In genomic region chr10:82396886-82397285, GRCh38 we compare ENCODE assay signal across 11 cellular contexts.
DNase-seq lines count a peak whose midpoint lies in the region; TF ChIP-seq lines count a peak whose summit lies in the region.
"Had no signal": no experiment of that assay in that cellular context is flagged by ENCODE, and none has a peak within 500 bp of the region (broad histone marks: within the 10 kb centered on the region; RNA-seq: fewer than 3 reads in every experiment).

No MANE protein-coding gene starts in this region.

- H3K36me3 ChIP-seq in BLaER1 treated with 17β-estradiol and CSF1 and Interleukin-3, amounts not matched to agents 10 nM and 100 nM: peaks cover 0 to 5% (median 0%) of the 10 kb centered on the region in 11 experiments; a peak in 1 of 22 replicates
- no peaks in the 10 kb centered on the region for H3K36me3 ChIP-seq in OCI-LY1 (ENCODE audit: insufficient read depth, low read length)
- no peaks in the 10 kb centered on the region for H3K36me3 ChIP-seq in mesendoderm (ENCODE audit: control insufficient read depth, insufficient read depth, low read length)
- H3K36me3 ChIP-seq in trophoblast cell (ENCODE audit: control insufficient read depth in 1 of 2, insufficient read depth in 2 of 2, low read length in 2 of 2): no peaks in the 10 kb centered on the region

- no peaks in the 10 kb centered on the region for H3F3A ChIP-seq in OCI-LY1 (ENCODE audit: insufficient read depth, low read length)

- H2AFZ ChIP-seq in OCI-LY1 (ENCODE audit: low read length) (no peak overlapping the region), trophoblast cell (ENCODE audit: insufficient read depth, low read length, poor library complexity) (no peak overlapping the region)

- H4K20me1 ChIP-seq in BLaER1 treated with 17β-estradiol and CSF1 and Interleukin-3, amounts not matched to agents 10 nM and 100 nM: no peaks in the 10 kb centered on the region
- H4K20me1 ChIP-seq in OCI-LY1 (ENCODE audit: insufficient read depth, low read length): no peaks in the 10 kb centered on the region

- no peak for TF ChIP-seq CTCF in OCI-LY1 (IDR thresholded peaks at IDR 0.05; ENCODE audit: low read length)

- no peak overlapping the region for H2BK120ac ChIP-seq in mesendoderm (ENCODE audit: low read depth, low read length)
- H2BK120ac ChIP-seq in trophoblast cell (ENCODE audit: insufficient read depth, low read length, poor library complexity): no peak overlapping the region

- H3K4ac ChIP-seq in mesendoderm (ENCODE audit: low read depth, low read length) (no peak overlapping the region), trophoblast cell (ENCODE audit: low read depth, low read length) (no peak overlapping the region)

- H3K18ac ChIP-seq in mesendoderm (ENCODE audit: low read length): no peak overlapping the region
- no peak overlapping the region for H3K18ac ChIP-seq in trophoblast cell (ENCODE audit: low read length)

- H3K9me3 ChIP-seq in BLaER1 treated with 17β-estradiol and CSF1 and Interleukin-3, amounts not matched to agents 10 nM and 100 nM (replicated peaks in 1 of 11): peaks cover 0 to 17% (median 8%) of the 10 kb centered on the region in 11 experiments; a peak in 6 of 22 replicates
- H3K9me3 ChIP-seq in OCI-LY1 (ENCODE audit: low read length): no peaks in the 10 kb centered on the region
- no peaks in the 10 kb centered on the region for H3K9me3 ChIP-seq in trophoblast cell (ENCODE audit: insufficient read depth, low read depth, low read length)

- peak; percentile 80 for DNase-seq in mesendoderm
- no peak for DNase-seq in trophoblast cell
- no peak for DNase-seq in NCI-H345 treated with DMSO at 0.1 percent for 48 hours (lab: John Stamatoyannopoulos, UW; ENCODE audit: unreplicated experiment)
- DNase-seq in NCI-H1092 treated with DMSO at 0.1 percent for 48 hours (lab: John Stamatoyannopoulos, UW): no peak
- DNase-seq in SIG-M5 treated with dmso at 0.1 percent for 504 hours (lab: John Stamatoyannopoulos, UW; ENCODE audit: unreplicated experiment): no peak
- DNase-seq: Caco-2; CD4-positive, alpha-beta T cell; H9 had no signal

- peaks cover 9 to 90% (median 50%) of the 10 kb centered on the region in 10 experiments; a peak in 18 of 20 replicates for H3K4me1 ChIP-seq in BLaER1 treated with 17β-estradiol and CSF1 and Interleukin-3, amounts not matched to agents 10 nM and 100 nM
- peaks cover 94% of the 10 kb centered on the region for H3K4me1 ChIP-seq in OCI-LY1 (ENCODE audit: insufficient read depth, low read length, severe bottlenecking)
- peaks cover 2% of the 10 kb centered on the region for H3K4me1 ChIP-seq in mesendoderm (ENCODE audit: control insufficient read depth, low read depth, low read length)
- H3K4me1 ChIP-seq in trophoblast cell (ENCODE audit: control insufficient read depth in 1 of 2, insufficient read depth in 2 of 2, low read length in 2 of 2): peaks cover 0 to 4% of the 10 kb centered on the region in 2 experiments
- H3K4me1 ChIP-seq: Caco-2 had no signal

- H4K8ac ChIP-seq in mesendoderm (ENCODE audit: low read depth, low read length) (no peak overlapping the region), trophoblast cell (ENCODE audit: low read depth, low read length) (no peak overlapping the region)

- H3K27me3 ChIP-seq in BLaER1 treated with 17β-estradiol and CSF1 and Interleukin-3, amounts not matched to agents 10 nM and 100 nM: no peaks in the 10 kb centered on the region
- H3K27me3 ChIP-seq in OCI-LY1 (ENCODE audit: insufficient read depth, low read length) (no peaks in the 10 kb centered on the region), mesendoderm (ENCODE audit: insufficient read depth, low read length, poor library complexity) (no peaks in the 10 kb centered on the region), trophoblast cell (ENCODE audit: insufficient read depth, low read length) (no peaks in the 10 kb centered on the region)

- peak overlapping the region in 3 of 11 experiments; percentile 39 to 41 (median 39); a peak in 3 of 22 replicates for H3K27ac ChIP-seq in BLaER1 treated with 17β-estradiol and CSF1 and Interleukin-3, amounts not matched to agents 10 nM and 100 nM
- peak overlapping the region; percentile 90 for H3K27ac ChIP-seq in OCI-LY1 (ENCODE audit: low read depth, low read length, poor library complexity, severe bottlenecking)
- peak overlapping the region; percentile 45 for H3K27ac ChIP-seq in mesendoderm (ENCODE audit: low read depth, low read length)
- H3K27ac ChIP-seq in trophoblast cell (ENCODE audit: low read depth, low read length): no peak overlapping the region
- H3K27ac ChIP-seq: C4-2B had no signal

- H4K12ac ChIP-seq in trophoblast cell (ENCODE audit: low read depth, low read length): no peak overlapping the region

- H2BK15ac ChIP-seq in mesendoderm (replicated peaks; ENCODE audit: low read depth): no peak overlapping the region

- no peaks in the 10 kb centered on the region for H3K79me1 ChIP-seq in mesendoderm (ENCODE audit: low read length)
- H3K79me1 ChIP-seq in trophoblast cell (ENCODE audit: low read length): peaks cover 2% of the 10 kb centered on the region

- peak overlapping the region in 8 of 11 experiments; percentile 1 to 64 (median 44); a peak in 13 of 22 replicates for H3K4me2 ChIP-seq in BLaER1 treated with 17β-estradiol and CSF1 and Interleukin-3, amounts not matched to agents 10 nM and 100 nM
- peak overlapping the region; percentile 47 for H3K4me2 ChIP-seq in OCI-LY1 (ENCODE audit: low read length)
- H3K4me2 ChIP-seq in mesendoderm (ENCODE audit: low read length): no peak overlapping the region
- H3K4me2 ChIP-seq in trophoblast cell (ENCODE audit: low read length): no peak overlapping the region

- 0 out of 22 replicates have a peak overlapping the region, but pooled peaks of 1 of the 11 experiments have one; percentile 26 for H3K9ac ChIP-seq in BLaER1 treated with 17β-estradiol and CSF1 and Interleukin-3, amounts not matched to agents 10 nM and 100 nM
- peak overlapping the region; percentile 64 for H3K9ac ChIP-seq in OCI-LY1 (ENCODE audit: low read length)
- no peak overlapping the region for H3K9ac ChIP-seq in mesendoderm (ENCODE audit: low read length)
- H3K9ac ChIP-seq in trophoblast cell (ENCODE audit: low read length): no peak overlapping the region

- H2AK5ac ChIP-seq in mesendoderm (ENCODE audit: low read length) (no peak overlapping the region), trophoblast cell (ENCODE audit: low read length) (no peak overlapping the region)

- H4K91ac ChIP-seq in trophoblast cell (ENCODE audit: low read depth, low read length): no peak overlapping the region

- H3K9me2 ChIP-seq in OCI-LY1 (ENCODE audit: low read depth, low read length): no peaks in the 10 kb centered on the region

- no peak overlapping the region for H3K4me3 ChIP-seq in BLaER1 treated with 17β-estradiol and CSF1 and Interleukin-3, amounts not matched to agents 10 nM and 100 nM
- H3K4me3 ChIP-seq in OCI-LY1 (ENCODE audit: low read depth, low read length, poor library complexity, severe bottlenecking) (no peak overlapping the region), mesendoderm (ENCODE audit: low read length) (no peak overlapping the region), trophoblast cell (ENCODE audit: low read depth, low read length) (no peak overlapping the region)

- H3K23ac ChIP-seq in mesendoderm (ENCODE audit: low read length): no peak overlapping the region
- no peak overlapping the region for H3K23ac ChIP-seq in trophoblast cell (ENCODE audit: low read length)

- no peak overlapping the region for H3K14ac ChIP-seq in trophoblast cell (ENCODE audit: low read length)

- H2BK12ac ChIP-seq in trophoblast cell (ENCODE audit: low read length): no peak overlapping the region

- H3K56ac ChIP-seq in mesendoderm (ENCODE audit: low read length): no peak overlapping the region

- H2BK5ac ChIP-seq in mesendoderm (ENCODE audit: low read length) (no peak overlapping the region), trophoblast cell (ENCODE audit: low read depth, low read length, poor library complexity) (peak overlapping the region; percentile 56)

- no peak overlapping the region for H4K5ac ChIP-seq in mesendoderm (ENCODE audit: low read length)

- H3K79me2 ChIP-seq in OCI-LY1 (ENCODE audit: insufficient read depth, low read length): no peaks in the 10 kb centered on the region
- H3K79me2 ChIP-seq in mesendoderm (ENCODE audit: control insufficient read depth, insufficient read depth, low read length): no peaks in the 10 kb centered on the region
- H3K79me2 ChIP-seq in trophoblast cell (ENCODE audit: control insufficient read depth, insufficient read depth, low read length, poor library complexity): no peaks in the 10 kb centered on the region

Comparison
In these comparisons a context has a peak if more than half of its experiments do, and no peak if none do; other contexts are left out.
1. H3K4me2 ChIP-seq: peak in BLaER1 treated with 17β-estradiol and CSF1 and Interleukin-3, amounts not matched to agents 10 nM and 100 nM (8 of 11) and OCI-LY1 (single experiment); none in mesendoderm (single experiment) and trophoblast cell (single experiment).